20 cellular contexts compared by ENCODE assay signal in the genomic region with DNA sequence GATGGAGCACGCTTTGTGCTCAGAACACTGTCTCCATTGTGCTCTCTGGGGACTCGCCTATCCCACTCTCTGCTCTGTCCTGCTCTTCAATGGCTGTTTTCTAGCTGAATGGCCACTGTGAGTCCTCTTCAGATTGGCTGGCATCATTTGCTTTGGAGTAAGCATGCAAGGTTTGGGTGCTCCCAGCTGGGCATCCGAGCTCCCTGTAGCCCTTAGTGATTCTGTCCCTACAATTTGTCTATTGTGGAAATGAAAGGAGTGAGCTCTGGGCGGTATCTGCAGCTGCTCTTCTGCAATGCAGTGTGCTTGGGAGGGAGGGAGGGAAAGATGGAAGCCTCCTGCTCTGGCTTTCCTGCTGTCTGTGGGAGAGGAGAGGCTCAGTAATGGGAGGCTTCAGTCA.
"Had no signal": no experiment of that assay in that cellular context is flagged by ENCODE, and none has a peak within 500 bp of the region (broad histone marks: within the 10 kb centered on the region; RNA-seq: fewer than 3 reads in every experiment).

No MANE protein-coding gene starts in this region.

- H3K4me1 ChIP-seq: adrenal gland, body of pancreas, heart right ventricle, prostate gland, right lobe of liver, upper lobe of right lung had no signal

- DNase-seq: activated CD4-positive, alpha-beta T cell treated with anti-CD3 and anti-CD28 coated beads for 4 hours; activated CD8-positive, alpha-beta memory T cell treated with anti-CD3 and anti-CD28 coated beads, Interleukin-2, amount 50 U/mL, for 4 hours; activated CD8-positive, alpha-beta T cell treated with anti-CD3 and anti-CD28 coated beads for 36 hours; activated effector memory CD4-positive, alpha-beta T cell treated with anti-CD3 and anti-CD28 coated beads, Interleukin-2, amount 50 U/mL, for 16 hours; activated T-cell treated with anti-CD3 and anti-CD28 coated beads, Interleukin-2, amount 50 U/mL, for 48 hours; adrenal gland; body of pancreas; cortex of kidney; effector memory CD8-positive, alpha-beta T cell; heart right ventricle; islet precursor cell; mucosa of descending colon; naive thymus-derived CD4-positive, alpha-beta T cell; right lobe of liver; T-helper 2 cell; upper lobe of right lung had no signal

- H3K27ac ChIP-seq: adrenal gland, body of pancreas, heart right ventricle, neutrophil, prostate gland, right lobe of liver, thoracic aorta, upper lobe of right lung had no signal

- H3K36me3 ChIP-seq: adrenal gland, heart right ventricle, neutrophil, prostate gland, thoracic aorta, upper lobe of right lung had no signal

- H3K27me3 ChIP-seq: adrenal gland, body of pancreas, neutrophil, right lobe of liver, upper lobe of right lung had no signal

- H3K9me3 ChIP-seq: adrenal gland, body of pancreas, heart right ventricle, mucosa of descending colon, neutrophil, prostate gland, right lobe of liver, thoracic aorta, upper lobe of right lung had no signal

- H3K4me3 ChIP-seq: adrenal gland, body of pancreas, heart right ventricle, mucosa of descending colon, prostate gland, right lobe of liver, smooth muscle cell, thoracic aorta, upper lobe of right lung had no signal
